ENCODE assay signal across 8 cellular contexts in the genomic region with DNA sequence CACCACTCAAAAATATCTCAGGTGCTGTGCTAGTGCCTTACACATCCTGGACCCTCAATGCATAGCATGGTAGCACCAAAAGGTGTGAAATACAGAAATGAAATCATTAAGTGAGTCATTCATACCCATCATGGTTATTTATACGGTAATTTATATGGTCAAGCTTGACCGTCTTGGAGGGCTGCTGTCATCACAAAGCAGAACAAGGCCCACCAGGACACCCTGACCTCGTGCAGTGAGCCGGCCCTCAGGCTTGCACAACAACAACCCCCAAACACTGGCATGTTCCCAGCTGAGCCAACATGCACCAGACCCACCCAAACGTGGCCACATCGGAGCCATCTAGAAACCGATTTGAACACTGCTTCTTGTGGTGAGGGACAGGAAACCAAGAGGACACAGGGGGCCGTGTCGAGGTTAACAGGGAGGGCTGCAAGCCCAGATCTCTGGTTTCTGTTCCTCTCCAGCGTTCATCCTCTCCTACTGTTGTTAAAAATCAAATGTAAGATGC.
DNase-seq lines count a peak whose midpoint lies in the region; ATAC-seq, FAIRE-seq and TF ChIP-seq lines count a peak whose summit lies in the region.

No MANE protein-coding gene starts in this region.

- H3K36me3 Mint-ChIP-seq in activated T-cell treated with anti-CD3 and anti-CD28 coated beads, Interleukin-2, amount 50 U/mL, for 24 hours (ENCODE audit: low read depth): peaks cover 3% of the 10 kb centered on the region

- H3K4me3 ChIP-seq in NB4 (ENCODE audit: low read depth, low read length): no peak overlapping the region
- no peak overlapping the region for H3K4me3 ChIP-seq in kidney (ENCODE audit: low read length in 2 of 2)

- CTCF ChIA-PET in GM10248 (lab: Yijun Ruan, JAX): interaction anchor here (0.6 to 1.6 kb wide), 5 partner anchors 9 to 113 kb away, joined by 3 to 8 read pairs (median 4); no protein-coding TSS in a partner anchor

- H3K9ac ChIP-seq in kidney (ENCODE audit: low read length in 2 of 2): no peak overlapping the region

- peaks cover 7% of the 10 kb centered on the region for H3K27me3 Mint-ChIP-seq in activated T-cell treated with anti-CD3 and anti-CD28 coated beads, Interleukin-2, amount 50 U/mL, for 24 hours

- H3K36me3 ChIP-seq in kidney (ENCODE audit: control insufficient read depth in 1 of 2, insufficient read depth in 2 of 2, low read length in 2 of 2): no peaks in the 10 kb centered on the region

- H3K4me1 ChIP-seq in kidney (ENCODE audit: control insufficient read depth in 1 of 2, insufficient read depth in 1 of 2, low read depth in 1 of 2, low read length in 2 of 2): no peaks in the 10 kb centered on the region

- peak; percentile 67 for ATAC-seq in GM21786 (IDR thresholded peaks at IDR 0.05; ENCODE audit: unreplicated experiment)

- intact Hi-C loops in kidney (cut with DNase I): no loop called here

- FAIRE-seq in kidney (lab: Jason Lieb, UNC): no peak

- TF ChIP-seq CTCF in GM10248 (IDR thresholded peaks at IDR 0.05; ENCODE audit: control extremely low read depth, extremely low read depth, low read depth, missing control alignments) (peak; percentile 23), NB4 (IDR thresholded peaks at IDR 0.05; ENCODE audit: low read depth, low read length) (peak; percentile 40), kidney (IDR thresholded peaks at IDR 0.05; ENCODE audit: borderline replicate concordance, extremely low read depth, insufficient read depth) (no peak)

- peaks cover 17% of the 10 kb centered on the region for H3K9me3 Mint-ChIP-seq in activated T-cell treated with anti-CD3 and anti-CD28 coated beads, Interleukin-2, amount 50 U/mL, for 24 hours

- no peak for TF ChIP-seq POLR2A in NB4 (IDR thresholded peaks at IDR 0.05; ENCODE audit: extremely low read depth, insufficient read length)

- H3K27ac ChIP-seq in kidney (ENCODE audit: low read depth in 2 of 2, low read length in 2 of 2): no peak overlapping the region

- POLR2A ChIA-PET in GM10248 (lab: Yijun Ruan, JAX): interaction anchor here (0.6 kb wide), 1 partner anchor 57 kb away, joined by 7 read pairs; no protein-coding TSS in a partner anchor

- H3K27ac Mint-ChIP-seq in activated T-cell treated with anti-CD3 and anti-CD28 coated beads, Interleukin-2, amount 50 U/mL, for 24 hours: peak overlapping the region; percentile 69

- H3K4me3 Mint-ChIP-seq in activated T-cell treated with anti-CD3 and anti-CD28 coated beads, Interleukin-2, amount 50 U/mL, for 24 hours: peak overlapping the region; percentile 30

- no peaks in the 10 kb centered on the region for H3K9me3 ChIP-seq in kidney (ENCODE audit: control insufficient read depth in 1 of 2, low read length in 2 of 2)

- H3K4me1 Mint-ChIP-seq in activated T-cell treated with anti-CD3 and anti-CD28 coated beads, Interleukin-2, amount 50 U/mL, for 24 hours (ENCODE audit: low read depth): peaks cover 63% of the 10 kb centered on the region

- peak; percentile 78 for DNase-seq in GM10248 (ENCODE audit: extremely low spot score)
- peak; percentile 99 for DNase-seq in NB4 (ENCODE audit: low read depth)
- DNase-seq in activated T-cell treated with anti-CD3 and anti-CD28 coated beads, Interleukin-2, amount 50 U/mL, for 24 hours: peak; percentile 74
- peak; percentile 82 for DNase-seq in kidney
- DNase-seq in stimulated activated CD8-positive, alpha-beta memory T cell treated with anti-CD3 and anti-CD28 coated beads, Interleukin-4, amount 100 ng/mL, for 4 hours (ENCODE audit: low read depth in 2 of 2, low spot score in 1 of 2): peak; percentile 46 to 59
- no peak for DNase-seq in HuH-7 (ENCODE audit: low spot score)
- DNase-seq in NCI-H1105 treated with DMSO at 0.1 percent for 48 hours (lab: John Stamatoyannopoulos, UW): no peak

Comparison
In these comparisons a context has a peak if more than half of its experiments do, and no peak if none do; other contexts are left out.
1. DNase-seq: peak in GM10248 (single experiment), NB4 (single experiment), activated T-cell treated with anti-CD3 and anti-CD28 coated beads, Interleukin-2, amount 50 U/mL, for 24 hours (single experiment), kidney (single experiment) and stimulated activated CD8-positive, alpha-beta memory T cell treated with anti-CD3 and anti-CD28 coated beads, Interleukin-4, amount 100 ng/mL, for 4 hours (2 of 2); none in HuH-7 (single experiment) and NCI-H1105 treated with DMSO at 0.1 percent for 48 hours (single experiment).